In genomic region chr7:116501425-116502167, GRCh38 we compare ENCODE assay signal across 1 cellular context.
TF ChIP-seq lines count a peak whose summit lies in the region.

No MANE protein-coding gene starts in this region.

TF ChIP-seq in liver, 16 proteins besides CTCF, POLR2A, EP300 and RAD21 (continued from another document):
- no peak for TF ChIP-seq MAX (IDR thresholded peaks at IDR 0.05)
- TF ChIP-seq TAF1 (conservative IDR thresholded peaks at IDR 0.05), result no peak
- no peak for TF ChIP-seq HNF4A (conservative IDR thresholded peaks at IDR 0.05)
